22 cellular contexts compared by ENCODE assay signal in the genomic region with DNA sequence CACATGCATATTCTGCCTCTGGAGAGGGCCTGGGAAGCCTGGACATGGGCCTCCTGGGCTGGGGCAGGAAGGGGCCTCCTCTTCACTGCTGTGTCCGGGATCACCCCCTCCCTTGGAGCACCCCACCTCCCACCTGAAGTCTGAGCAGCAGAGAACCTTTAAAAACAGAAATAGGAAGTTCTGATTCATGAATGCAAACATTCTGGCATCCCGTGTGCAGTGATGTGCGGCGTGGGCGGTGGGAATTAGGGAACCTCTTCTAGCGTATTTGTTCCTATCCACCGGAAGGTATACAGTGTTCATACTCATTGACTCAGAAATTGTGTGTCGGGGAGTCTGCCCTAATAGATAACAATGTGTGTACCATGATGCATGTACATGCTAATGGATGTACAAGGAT. TPM values are rescaled to one million over a fixed set of nuclear protein-coding genes. Genes with fewer than 3 reads are reported as not detected.
DNase-seq lines count a peak whose midpoint lies in the region; TF ChIP-seq lines count a peak whose summit lies in the region.
"Had no signal": no experiment of that assay in that cellular context is flagged by ENCODE, and none has a peak within 500 bp of the region (broad histone marks: within the 10 kb centered on the region; RNA-seq: fewer than 3 reads in every experiment).

No MANE protein-coding gene starts in this region.

- H3K36me3 ChIP-seq in HEK293 (ENCODE audit: control insufficient read depth in 2 of 2, insufficient read depth in 1 of 2, low read length in 2 of 2) (peaks cover 0 to 23% of the 10 kb centered on the region in 2 experiments; a peak in 1 of 3 replicates), osteoblast (ENCODE audit: insufficient read depth, low read length) (peaks cover 22% of the 10 kb centered on the region), BE2C (peaks cover 43% of the 10 kb centered on the region)
- H3K36me3 ChIP-seq: gastrocnemius medialis, Peyer's patch had no signal

- H3K4me1 Mint-ChIP-seq in MCF 10A (ENCODE audit: insufficient read depth, unreplicated experiment) = peaks cover 38% of the 10 kb centered on the region
- H3K4me1 Mint-ChIP-seq: immature natural killer cell had no signal

- no peaks in the 10 kb centered on the region for H3K9me3 Mint-ChIP-seq in MCF 10A (ENCODE audit: unreplicated experiment)
- H3K9me3 Mint-ChIP-seq: dendritic cell treated with granulocyte-macrophage colony-stimulating factor and Interleukin-4, amounts not matched to agents 40 ng/mL and 50 ng/mL, for 4 days; immature natural killer cell; type B pancreatic cell had no signal

- peaks cover 44% of the 10 kb centered on the region for H3K79me2 ChIP-seq in osteoblast (ENCODE audit: insufficient read depth, low read length)

- peak overlapping the region; percentile 14 for H3K4me2 ChIP-seq in osteoblast (ENCODE audit: insufficient read depth, low read length)

- H3K4me1 ChIP-seq in HEK293 (ENCODE audit: control insufficient read depth, insufficient read depth, low read length) = peaks cover 7% of the 10 kb centered on the region
- H3K4me1 ChIP-seq in osteoblast (ENCODE audit: insufficient read depth, low read length) = peaks cover 39% of the 10 kb centered on the region
- H3K4me1 ChIP-seq in BE2C = peaks cover 50% of the 10 kb centered on the region
- H3K4me1 ChIP-seq: gastrocnemius medialis, Peyer's patch had no signal

- DNase-seq in CD1c-positive myeloid dendritic cell (ENCODE audit: extremely low spot score) = peak; percentile 58
- peak; percentile 68 for DNase-seq in MCF 10A (ENCODE audit: unreplicated experiment)
- peak; percentile 87 for DNase-seq in osteoblast (ENCODE audit: insufficient read length, low spot score, missing footprints)
- no peak for DNase-seq in BE2C
- no peak for DNase-seq in NCI-H187 treated with DMSO at 0.1 percent for 48 hours (lab: John Stamatoyannopoulos, UW)
- DNase-seq in NCI-H2171 (lab: John Stamatoyannopoulos, UW) = no peak
- DNase-seq in activated CD8-positive, alpha-beta memory T cell treated with anti-CD3 and anti-CD28 coated beads, Interleukin-2, amount 50 U/mL, for 4 hours = no peak
- DNase-seq: activated CD4-positive, CD25-positive, alpha-beta regulatory T cell; activated CD8-positive, alpha-beta memory T cell treated with anti-CD3 and anti-CD28 coated beads, Interleukin-2, amount 50 U/mL, for 48 hours; gastrocnemius medialis; GOT3; immature natural killer cell; midbrain; naive thymus-derived CD8-positive, alpha-beta T cell; Peyer's patch; SIG-M5; stimulated activated CD4-positive, alpha-beta T cell treated with anti-CD3 and anti-CD28 coated beads, Interleukin-2, amount 100 ng/mL, for 48 hours had no signal

- no peaks in the 10 kb centered on the region for H3K9me3 ChIP-seq in HEK293 (ENCODE audit: control insufficient read depth, insufficient read depth, low read depth, low read length)
- H3K9me3 ChIP-seq in osteoblast (ENCODE audit: low read depth, low read length) = no peaks in the 10 kb centered on the region
- H3K9me3 ChIP-seq in BE2C = no peaks in the 10 kb centered on the region
- H3K9me3 ChIP-seq: gastrocnemius medialis, left lung, Peyer's patch had no signal

- no peaks in the 10 kb centered on the region for H3K36me3 Mint-ChIP-seq in MCF 10A (ENCODE audit: insufficient read depth, unreplicated experiment)
- H3K36me3 Mint-ChIP-seq: activated naive CD8-positive, alpha-beta T cell; immature natural killer cell had no signal

- POLR2A ChIA-PET in HEK293 (lab: Yijun Ruan, JAX) (no interaction called here), MCF 10A (lab: Yijun Ruan, JAX) (interaction anchor here (1.1 kb wide), 1 partner anchor 161 kb away, joined by 3 read pairs; no protein-coding TSS in a partner anchor)

- H3K27ac Mint-ChIP-seq in MCF 10A (ENCODE audit: low read depth, unreplicated experiment) = peak overlapping the region; percentile 92
- H3K27ac Mint-ChIP-seq: activated naive CD8-positive, alpha-beta T cell; dendritic cell treated with granulocyte-macrophage colony-stimulating factor and Interleukin-4, amounts not matched to agents 40 ng/mL and 50 ng/mL, for 4 days; immature natural killer cell; naive thymus-derived CD8-positive, alpha-beta T cell; type B pancreatic cell had no signal

- H3K27ac ChIP-seq in HEK293 (ENCODE audit: extremely low read depth, low read depth, low read length) (no peak overlapping the region), osteoblast (ENCODE audit: low read depth, low read length) (peak overlapping the region; percentile 92)
- H3K27ac ChIP-seq: gastrocnemius medialis, left lung, Peyer's patch had no signal

- no TSS peak for BruUV-seq in MCF 10A (replicated peaks; lab: Mats Ljungman, UMichigan)

- no peak overlapping the region for H3K4me3 ChIP-seq in HEK293 (ENCODE audit: low read depth, low read length)
- H3K4me3 ChIP-seq in osteoblast (ENCODE audit: insufficient read depth, low read length) = no peak overlapping the region
- no peak overlapping the region for H3K4me3 ChIP-seq in BE2C (ENCODE audit: low read depth, low read length)
- H3K4me3 ChIP-seq: gastrocnemius medialis, left lung, Peyer's patch had no signal

- intact Hi-C loops in MCF 10A (cut with micrococcal nuclease) = no loop called here

- CTCF ChIA-PET in HEK293 (lab: Yijun Ruan, JAX) (no interaction called here), MCF 10A (lab: Yijun Ruan, JAX) (interaction anchor here (0.7 kb wide), 1 partner anchor 10 kb away, joined by 3 read pairs; no protein-coding TSS in a partner anchor)

- no peak for TF ChIP-seq CTCF in HEK293 (tag by site-specific recombination; IDR thresholded peaks at IDR 0.05)
- TF ChIP-seq CTCF in MCF 10A (IDR thresholded peaks at IDR 0.05; ENCODE audit: unreplicated experiment) = no peak
- no peak for TF ChIP-seq CTCF in osteoblast (IDR thresholded peaks at IDR 0.05; ENCODE audit: extremely low read depth, low read depth, low read length)
- TF ChIP-seq CTCF in BE2C (IDR thresholded peaks at IDR 0.05; ENCODE audit: low read depth, low read length) = no peak

- H3K27me3 ChIP-seq in osteoblast (ENCODE audit: insufficient read depth, low read length) (no peaks in the 10 kb centered on the region), BE2C (no peaks in the 10 kb centered on the region)
- H3K27me3 ChIP-seq: gastrocnemius medialis, left lung, Peyer's patch had no signal

- H4K20me1 ChIP-seq in osteoblast (ENCODE audit: insufficient read depth, low read length) = peaks cover 4% of the 10 kb centered on the region

- no peak overlapping the region for H3K4me3 Mint-ChIP-seq in MCF 10A (ENCODE audit: unreplicated experiment)
- H3K4me3 Mint-ChIP-seq: activated naive CD8-positive, alpha-beta T cell; dendritic cell treated with granulocyte-macrophage colony-stimulating factor and Interleukin-4, amounts not matched to agents 40 ng/mL and 50 ng/mL, for 4 days; immature natural killer cell; naive thymus-derived CD8-positive, alpha-beta T cell; type B pancreatic cell had no signal

- no peaks in the 10 kb centered on the region for H3K27me3 Mint-ChIP-seq in MCF 10A (ENCODE audit: insufficient read depth, unreplicated experiment)
- H3K27me3 Mint-ChIP-seq: activated naive CD8-positive, alpha-beta T cell; dendritic cell treated with granulocyte-macrophage colony-stimulating factor and Interleukin-4, amounts not matched to agents 40 ng/mL and 50 ng/mL, for 4 days; type B pancreatic cell had no signal

- H2AFZ ChIP-seq in osteoblast (ENCODE audit: low read length) = no peak overlapping the region

TF ChIP-seq in HEK293, 187 proteins besides CTCF, POLR2A, EP300 and RAD21:
- TF ChIP-seq ZFHX2 (tag by site-specific recombination; conservative IDR thresholded peaks at IDR 0.05) = peak; percentile 18; the same call in 1 of the 2 replicates
- TF ChIP-seq, protein P1, sequence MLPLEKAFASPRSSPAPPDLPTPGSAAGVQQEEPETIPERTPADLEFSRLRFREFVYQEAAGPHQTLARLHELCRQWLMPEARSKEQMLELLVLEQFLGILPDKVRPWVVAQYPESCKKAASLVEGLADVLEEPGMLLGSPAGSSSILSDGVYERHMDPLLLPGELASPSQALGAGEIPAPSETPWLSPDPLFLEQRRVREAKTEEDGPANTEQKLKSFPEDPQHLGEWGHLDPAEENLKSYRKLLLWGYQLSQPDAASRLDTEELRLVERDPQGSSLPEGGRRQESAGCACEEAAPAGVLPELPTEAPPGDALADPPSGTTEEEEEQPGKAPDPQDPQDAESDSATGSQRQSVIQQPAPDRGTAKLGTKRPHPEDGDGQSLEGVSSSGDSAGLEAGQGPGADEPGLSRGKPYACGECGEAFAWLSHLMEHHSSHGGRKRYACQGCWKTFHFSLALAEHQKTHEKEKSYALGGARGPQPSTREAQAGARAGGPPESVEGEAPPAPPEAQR (tag by site-specific recombination; IDR thresholded peaks at IDR 0.05) = no peak

RNA-seq across cellular contexts. Expression of a gene that starts 46.2 kb away (rescaled TPM):
- not detected in 2 replicates for total RNA-seq in MCF 10A (2022)
- 40.2 and 41.5 TPM in 2 replicates for total RNA-seq in osteoblast
- polyA plus RNA-seq in BE2C (2012; ENCODE audit: insufficient read depth, insufficient read length, low read depth) = 24.7 TPM
- polyA plus RNA-seq: immature natural killer cell had no signal

Comparison
In these comparisons a context has a peak if more than half of its experiments do, and no peak if none do; other contexts are left out.
1. DNase-seq: peak in CD1c-positive myeloid dendritic cell (single experiment), MCF 10A (single experiment) and osteoblast (single experiment); none in BE2C (single experiment), NCI-H187 treated with DMSO at 0.1 percent for 48 hours (single experiment), NCI-H2171 (single experiment) and activated CD8-positive, alpha-beta memory T cell treated with anti-CD3 and anti-CD28 coated beads, Interleukin-2, amount 50 U/mL, for 4 hours (single experiment).
2. RNA of a gene that starts 46.2 kb away (total RNA-seq): 40.2 to 41.5 TPM in osteoblast; not detected in MCF 10A; every median in the first group is over 10 times any median in the second.